11 cellular contexts compared by ENCODE assay signal in the genomic region with DNA sequence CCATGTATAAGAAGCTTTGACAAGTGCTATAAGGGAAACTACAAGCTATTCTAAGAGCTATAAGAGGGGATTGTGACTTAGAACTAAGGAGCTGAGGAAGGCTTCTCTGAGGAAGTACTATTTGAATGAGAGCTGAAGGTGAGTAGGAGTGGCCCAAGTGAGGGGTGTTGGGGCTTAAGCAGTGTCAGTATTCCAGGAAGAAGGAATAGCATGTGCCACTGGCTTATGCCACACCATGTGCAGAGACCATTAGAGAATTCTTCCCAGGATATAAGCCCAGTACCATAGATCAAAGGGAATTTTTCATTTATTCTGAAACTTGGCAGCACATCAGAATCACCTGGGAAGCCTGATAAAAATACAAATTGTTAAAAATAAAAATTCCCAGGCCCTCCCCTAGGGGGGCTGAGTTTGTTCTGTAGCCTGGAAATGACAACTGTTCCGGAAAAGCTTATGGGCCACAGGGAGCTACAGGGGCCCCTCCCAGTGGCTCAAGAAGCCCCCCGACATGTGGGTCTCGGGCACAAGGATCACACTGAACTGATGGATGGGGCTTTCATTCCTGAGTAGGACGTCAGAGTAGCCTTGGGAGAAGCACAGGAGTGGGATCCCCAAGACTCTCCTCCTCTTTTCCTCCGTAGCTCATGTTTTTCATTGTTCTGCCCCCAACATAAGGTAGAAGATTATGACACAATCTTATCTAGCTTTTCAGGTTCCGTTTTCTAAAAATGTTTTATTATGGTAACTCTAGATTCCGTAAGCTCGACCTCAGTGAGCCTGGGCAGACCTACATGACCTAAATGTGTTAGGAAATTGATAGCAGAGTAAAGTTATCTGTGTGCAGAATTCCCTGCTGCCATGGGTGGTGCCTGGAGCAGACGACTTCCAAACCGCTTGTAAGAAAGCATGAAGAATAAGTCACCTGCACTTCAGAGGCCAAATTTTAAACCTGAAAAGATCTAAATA.
A peak's percentile ranks its signal among the peaks of the same experiment; 100 is the strongest.
DNase-seq lines count a peak whose midpoint lies in the region; ATAC-seq and TF ChIP-seq lines count a peak whose summit lies in the region.
"Had no signal": no experiment of that assay in that cellular context is flagged by ENCODE, and none has a peak within 500 bp of the region (broad histone marks: within the 10 kb centered on the region; RNA-seq: fewer than 3 reads in every experiment).

No MANE protein-coding gene starts in this region.

- no peak overlapping the region for H4K5ac ChIP-seq in H9 (ENCODE audit: insufficient read length, low read depth, low read length)

- H3K36me3 ChIP-seq in esophagus squamous epithelium (peaks cover 0 to 26% (median 4%) of the 10 kb centered on the region in 3 donors), skeletal muscle tissue (ENCODE audit: control insufficient read depth in 3 of 3, insufficient read depth in 3 of 3, low read length in 3 of 3) (peaks cover 0 to 3% (median 0%) of the 10 kb centered on the region in 3 donors)

- no peak overlapping the region for H3K23ac ChIP-seq in H9 (ENCODE audit: insufficient read length, low read depth, low read length)

- H3K18ac ChIP-seq in H9 (ENCODE audit: insufficient read length, low read depth, low read length) = no peak overlapping the region

- DNase-seq in H9 (no peak), OCI-M2 (lab: John Stamatoyannopoulos, UW; ENCODE audit: unreplicated experiment) (peak; percentile 35), esophagus squamous epithelium (lab: John Stamatoyannopoulos, UW) (no peak), T1000 (lab: John Stamatoyannopoulos, UW) (no peak), NCI-H2107 treated with DMSO at 0.1 percent for 48 hours (lab: John Stamatoyannopoulos, UW; ENCODE audit: unreplicated experiment) (no peak), SKM-1 treated with dmso at 0.1 percent for 144 hours (lab: John Stamatoyannopoulos, UW; ENCODE audit: unreplicated experiment) (no peak)
- DNase-seq: activated gamma-delta T cell treated with Interleukin-2 at 50 U/mL for 16 hours, NCI-H1092 treated with DMSO at 0.1 percent for 48 hours had no signal

- H3K9me3 ChIP-seq in H9 (ENCODE audit: control insufficient read depth, low read depth, low read length) (no peaks in the 10 kb centered on the region), esophagus squamous epithelium (no peaks in the 10 kb centered on the region), skeletal muscle tissue (ENCODE audit: control insufficient read depth in 3 of 3, low read length in 3 of 3) (no peaks in the 10 kb centered on the region)
- H3K9me3 ChIP-seq: SJSA1 had no signal

- peaks cover 3 to 21% (median 13%) of the 10 kb centered on the region in 3 experiments; a peak in 6 of 7 replicates for H3K36me3 Mint-ChIP-seq in H9 (ENCODE audit: insufficient read depth in 1 of 3, low read depth in 3 of 3)

- H3K4me1 Mint-ChIP-seq in H9 = peaks cover 44 to 60% of the 10 kb centered on the region in 2 experiments

- no peak overlapping the region for H2AK5ac ChIP-seq in H9 (ENCODE audit: insufficient read length, low read length)

- H3K4me2 ChIP-seq in H9 (ENCODE audit: insufficient read depth, insufficient read length, low read length) = no peak overlapping the region

- H3K9me3 Mint-ChIP-seq in H9 = no peaks in the 10 kb centered on the region

- intact Hi-C loops in esophagus squamous epithelium (cut with DNase I) = no loop called here

- no peak overlapping the region for H2BK12ac ChIP-seq in H9 (ENCODE audit: insufficient read length, low read depth, low read length)

- TF ChIP-seq POLR2A in esophagus squamous epithelium (IDR thresholded peaks at IDR 0.05) = no peak

- H3K27ac ChIP-seq in H9 (ENCODE audit: insufficient read length, low read depth, low read length) (no peak overlapping the region), esophagus squamous epithelium (peak overlapping the region in 3 of 4 donors; percentile 54 to 75 (median 70)), skeletal muscle tissue (ENCODE audit: low read depth, low read length) (peak overlapping the region; percentile 67)
- H3K27ac ChIP-seq: SJSA1 had no signal

- 0 out of 2 replicates have a peak, but pooled peaks cover 3% of the 10 kb centered on the region for H3K4me1 ChIP-seq in H9 (ENCODE audit: insufficient read depth, low read length)
- H3K4me1 ChIP-seq in esophagus squamous epithelium = peaks cover 26 to 90% (median 48%) of the 10 kb centered on the region in 3 donors
- peaks cover 61 to 77% (median 75%) of the 10 kb centered on the region in 3 donors for H3K4me1 ChIP-seq in skeletal muscle tissue (ENCODE audit: control insufficient read depth in 3 of 3, insufficient read depth in 3 of 3, low read length in 3 of 3)

- H3K27me3 ChIP-seq in H9 (ENCODE audit: insufficient read depth, low read length) (no peaks in the 10 kb centered on the region), esophagus squamous epithelium (no peaks in the 10 kb centered on the region), skeletal muscle tissue (ENCODE audit: control insufficient read depth in 3 of 3, insufficient read depth in 3 of 3, low read length in 3 of 3) (no peaks in the 10 kb centered on the region)
- H3K27me3 ChIP-seq: SJSA1 had no signal

- 0 out of 3 replicates have a peak, but pooled peaks have one; percentile 20 for TF ChIP-seq CTCF in H9 (conservative IDR thresholded peaks at IDR 0.05)
- no peak for TF ChIP-seq CTCF in esophagus squamous epithelium (IDR thresholded peaks at IDR 0.05)

- H2BK15ac ChIP-seq in H9 (ENCODE audit: low read depth, low read length) = no peak overlapping the region

- H3K27ac Mint-ChIP-seq in H9 = peak overlapping the region; percentile 16 to 87 (median 75); a peak in 4 of 7 replicates

- no peak overlapping the region for H3T11ph ChIP-seq in H9 (ENCODE audit: low read length)

- no peak overlapping the region for H2BK20ac ChIP-seq in H9 (ENCODE audit: low read depth, low read length, poor library complexity, severe bottlenecking)

- H2AFZ ChIP-seq in H9 (ENCODE audit: low read length) = no peak overlapping the region

- H3K9ac ChIP-seq in H9 (ENCODE audit: extremely low read depth, insufficient read length, low read length) (no peak overlapping the region), skeletal muscle tissue (ENCODE audit: low read depth in 1 of 3, low read length in 3 of 3) (peak overlapping the region in 1 of 3 donors; percentile 34)

- no peak overlapping the region for H3K4me3 Mint-ChIP-seq in H9

- H3K14ac ChIP-seq in H9 (ENCODE audit: insufficient read depth, low read length) = no peak overlapping the region

- H3K79me2 ChIP-seq in H9 (ENCODE audit: insufficient read depth, low read length) = no peaks in the 10 kb centered on the region; the same call in 1 of the 2 replicates

- H3K27me3 Mint-ChIP-seq in H9 (ENCODE audit: low read depth) = no peaks in the 10 kb centered on the region; the same call in 1 of the 2 replicates

- ATAC-seq in HG03442 (IDR thresholded peaks at IDR 0.05; ENCODE audit: unreplicated experiment) = no peak

- peak overlapping the region in 1 of 4 donors; percentile 3 for H3K4me3 ChIP-seq in esophagus squamous epithelium
- H3K4me3 ChIP-seq in skeletal muscle tissue (ENCODE audit: low read length in 3 of 3) = peak overlapping the region in 2 of 3 donors; percentile 23 to 40
- H3K4me3 ChIP-seq: SJSA1 had no signal

- H3K23me2 ChIP-seq in H9 (ENCODE audit: insufficient read length, low read depth, low read length, poor library complexity, severe bottlenecking) = no peaks in the 10 kb centered on the region

- no peak overlapping the region for H3K56ac ChIP-seq in H9 (ENCODE audit: insufficient read length, low read depth, low read length)

- H4K91ac ChIP-seq in H9 (ENCODE audit: insufficient read length, low read depth, low read length) = no peak overlapping the region

- no peak overlapping the region for H3K4ac ChIP-seq in H9 (ENCODE audit: low read depth, low read length)

- H4K8ac ChIP-seq in H9 (replicated peaks; ENCODE audit: insufficient read length, low read depth, low read length) = no peak overlapping the region

- no peaks in the 10 kb centered on the region for H4K20me1 ChIP-seq in H9 (ENCODE audit: control insufficient read depth, insufficient read depth, insufficient read length)

- no CpG with 5 or more reads among the region's 10 CpGs for WGBS in H9 (ENCODE audit: extremely low coverage, insufficient read length, low lambda C conversion rate)
- 53 to 55% methylated on average over 7 to 10 of the region's 10 CpGs for WGBS in esophagus squamous epithelium, 2 donors

- H2BK120ac ChIP-seq in H9 (ENCODE audit: low read depth, low read length, poor library complexity, severe bottlenecking) = no peak overlapping the region

- peaks cover 5% of the 10 kb centered on the region for H3K79me1 ChIP-seq in H9 (ENCODE audit: insufficient read depth, low read depth, low read length, poor library complexity, severe bottlenecking)

- no peak overlapping the region for H2BK5ac ChIP-seq in H9 (ENCODE audit: insufficient read length, low read length)
